Comparison of ENCODE assay signal across 19 cellular contexts in genomic region chr1:175158133-175158532, GRCh38. TPM values are rescaled to one million over a fixed set of nuclear protein-coding genes. Genes with fewer than 3 reads are reported as not detected.
DNase-seq lines count a peak whose midpoint lies in the region; ATAC-seq and TF ChIP-seq lines count a peak whose summit lies in the region.
"Had no signal": no experiment of that assay in that cellular context is flagged by ENCODE, and none has a peak within 500 bp of the region (broad histone marks: within the 10 kb centered on the region; RNA-seq: fewer than 3 reads in every experiment).

No MANE protein-coding gene starts in this region.

- H3K4me1 ChIP-seq in CD8-positive, alpha-beta T cell (ENCODE audit: insufficient read depth, low read length): peaks cover 13% of the 10 kb centered on the region
- H3K4me1 ChIP-seq: ascending aorta, SJCRH30 had no signal

- no peak for ATAC-seq in CD8-positive, alpha-beta T cell
- ATAC-seq in HG02973 (IDR thresholded peaks at IDR 0.05; ENCODE audit: unreplicated experiment): no peak
- no peak for ATAC-seq in GM21360 (IDR thresholded peaks at IDR 0.05; ENCODE audit: unreplicated experiment)
- ATAC-seq: gastroesophageal sphincter, lower lobe of right lung had no signal

- POLR2A ChIA-PET in CD8-positive, alpha-beta T cell (lab: Charles Lee): no interaction called here
- POLR2A ChIA-PET in RWPE1 (lab: Yijun Ruan, JAX; ENCODE audit: low non-redundant PET): no interaction called here

- peak overlapping the region; percentile 69 for H3K27ac Mint-ChIP-seq in CD8-positive, alpha-beta T cell

- H3K27me3 ChIP-seq in CD8-positive, alpha-beta T cell (ENCODE audit: insufficient read depth, low read length): no peaks in the 10 kb centered on the region
- H3K27me3 ChIP-seq: ascending aorta, SJCRH30 had no signal

- intact Hi-C loops in CD8-positive, alpha-beta T cell (cut with DNase I, micrococcal nuclease): loop anchor here (5.0 kb wide), 3 partner anchors 49 to 1724 kb away; no protein-coding TSS in a partner anchor

- H3K9me3 ChIP-seq in CD8-positive, alpha-beta T cell (ENCODE audit: low read length): no peaks in the 10 kb centered on the region
- H3K9me3 ChIP-seq: ascending aorta, gastroesophageal sphincter, lower lobe of right lung, SJCRH30 had no signal

- DNase-seq in NCI-H82 (lab: John Stamatoyannopoulos, UW) (peak; percentile 69), NCI-H82 treated with DMSO at 0.1 percent for 48 hours (lab: John Stamatoyannopoulos, UW; ENCODE audit: unreplicated experiment) (no peak), RWPE1 (ENCODE audit: low spot score) (peak; percentile 34), fibroblast of the aortic adventitia (ENCODE audit: low read depth) (peak; percentile 2), NCI-H1092 treated with DMSO at 0.1 percent for 48 hours (lab: John Stamatoyannopoulos, UW) (no peak)
- no peak for DNase-seq in CD8-positive, alpha-beta T cell
- DNase-seq: activated CD8-positive, alpha-beta memory T cell treated with anti-CD3 and anti-CD28 coated beads for 24 hours; activated gamma-delta T cell; GDM1; lower lobe of right lung; naive B cell; NCI-H345; SJCRH30 had no signal

- H3K36me3 ChIP-seq in CD8-positive, alpha-beta T cell (ENCODE audit: insufficient read depth, low read length): peaks cover 28% of the 10 kb centered on the region
- H3K36me3 ChIP-seq: SJCRH30 had no signal

- no peak overlapping the region for H3K4me3 ChIP-seq in CD8-positive, alpha-beta T cell (ENCODE audit: low read depth, low read length)
- no peak overlapping the region for H3K4me3 ChIP-seq in fibroblast of the aortic adventitia (ENCODE audit: low read depth, low read length)
- H3K4me3 ChIP-seq: ascending aorta, gastroesophageal sphincter, lower lobe of right lung, SJCRH30, skin epidermis had no signal

- H3K27ac ChIP-seq in CD8-positive, alpha-beta T cell (ENCODE audit: low read depth, low read length): no peak overlapping the region
- H3K27ac ChIP-seq in RWPE1: no peak overlapping the region
- H3K27ac ChIP-seq: ascending aorta, gastroesophageal sphincter, KMS-11, lower lobe of right lung, SJCRH30, skin epidermis had no signal

- H3K27me3 Mint-ChIP-seq in CD8-positive, alpha-beta T cell (ENCODE audit: low read depth): peaks cover 7% of the 10 kb centered on the region

- TF ChIP-seq CTCF in CD8-positive, alpha-beta T cell (IDR thresholded peaks at IDR 0.05): no peak
- no peak for TF ChIP-seq CTCF in RWPE1 (conservative IDR thresholded peaks at IDR 0.05; ENCODE audit: low read depth)
- TF ChIP-seq CTCF in fibroblast of the aortic adventitia (IDR thresholded peaks at IDR 0.05; ENCODE audit: insufficient read depth, low read length): no peak

- CTCF ChIA-PET in CD8-positive, alpha-beta T cell (lab: Charles Lee): interaction anchor here (1.0 to 7.1 kb wide), 2 partner anchors 10 to 161 kb away, joined by 5 to 350 read pairs; no protein-coding TSS in a partner anchor
- CTCF ChIA-PET in RWPE1 (lab: Yijun Ruan, JAX): no interaction called here

- H3K4me3 Mint-ChIP-seq in CD8-positive, alpha-beta T cell: no peak overlapping the region
- H3K4me3 Mint-ChIP-seq: naive B cell had no signal

- peaks cover 53% of the 10 kb centered on the region for H3K36me3 Mint-ChIP-seq in CD8-positive, alpha-beta T cell

- H3K9me3 Mint-ChIP-seq in CD8-positive, alpha-beta T cell: no peaks in the 10 kb centered on the region
- H3K9me3 Mint-ChIP-seq: naive B cell had no signal

- H3K4me1 Mint-ChIP-seq in CD8-positive, alpha-beta T cell (ENCODE audit: low read depth): peaks cover 29% of the 10 kb centered on the region

RNA-seq across cellular contexts. Expression of gene KIAA0040, which starts 34.4 kb away (rescaled TPM):
- total RNA-seq in CD8-positive, alpha-beta T cell: 1 to 10 TPM; 8.7 to 9.6 TPM
- total RNA-seq in fibroblast of the aortic adventitia (ENCODE audit: low replicate concordance): 0.33 and 0.99 TPM in 2 replicates

Comparison
In these comparisons a context has a peak if more than half of its experiments do, and no peak if none do; other contexts are left out.
1. DNase-seq: peak in NCI-H82 (single experiment), RWPE1 (single experiment) and fibroblast of the aortic adventitia (single experiment); none in NCI-H82 treated with DMSO at 0.1 percent for 48 hours (single experiment), CD8-positive, alpha-beta T cell (0 of 7) and NCI-H1092 treated with DMSO at 0.1 percent for 48 hours (single experiment).